In genomic region chr14:68377459-68377858, GRCh38 we compare ENCODE assay signal across 9 cellular contexts.
A peak's percentile ranks its signal among the peaks of the same experiment; 100 is the strongest.
DNase-seq lines count a peak whose midpoint lies in the region; ATAC-seq and TF ChIP-seq lines count a peak whose summit lies in the region.
"Had no signal": no experiment of that assay in that cellular context is flagged by ENCODE, and none has a peak within 500 bp of the region (broad histone marks: within the 10 kb centered on the region; RNA-seq: fewer than 3 reads in every experiment).

No MANE protein-coding gene starts in this region.

- H3K4me3 ChIP-seq in body of pancreas (no peak overlapping the region), right lobe of liver (no peak overlapping the region), testis (no peak overlapping the region)

- H3K9me3 ChIP-seq in body of pancreas = no peaks in the 10 kb centered on the region
- no peaks in the 10 kb centered on the region for H3K9me3 ChIP-seq in right lobe of liver
- no peaks in the 10 kb centered on the region for H3K9me3 ChIP-seq in testis

- DNase-seq in DMS 273 (lab: John Stamatoyannopoulos, UW; ENCODE audit: unreplicated experiment) (peak; percentile 54), DMS 273 treated with DMSO at 0.1 percent for 48 hours (lab: John Stamatoyannopoulos, UW) (no peak), body of pancreas (peak in 1 of 4 donors; percentile 71), right lobe of liver (peak; percentile 41 to 60 (median 52)), testis (peak; percentile 78), NCI-H1436 (lab: John Stamatoyannopoulos, UW) (no peak), COR-L47 (lab: John Stamatoyannopoulos, UW) (no peak)

- H3K4me1 ChIP-seq in body of pancreas = no peaks in the 10 kb centered on the region
- no peaks in the 10 kb centered on the region for H3K4me1 ChIP-seq in right lobe of liver
- H3K4me1 ChIP-seq in testis = peaks cover 11% of the 10 kb centered on the region

- TF ChIP-seq CTCF in body of pancreas (IDR thresholded peaks at IDR 0.05) (no peak), right lobe of liver (IDR thresholded peaks at IDR 0.05) (no peak), testis (IDR thresholded peaks at IDR 0.05) (no peak)

- 62 to 75% methylated on average over 8 of the region's 8 CpGs for WGBS in body of pancreas, 2 donors
- WGBS in right lobe of liver (ENCODE audit: insufficient coverage, low coverage, low lambda C conversion rate, missing lambda C conversion rate) = 48% methylated on average over 8 of the region's 8 CpGs
- 27 to 45% methylated on average over 8 of the region's 8 CpGs for WGBS in testis, 2 donors

- TF ChIP-seq POLR2A in body of pancreas (IDR thresholded peaks at IDR 0.05) (peak in 1 of 3 donors; percentile 34), right lobe of liver (IDR thresholded peaks at IDR 0.05) (peak; percentile 25), testis (IDR thresholded peaks at IDR 0.05) (no peak)

- H3K36me3 ChIP-seq in body of pancreas (replicated peaks in 1 of 2; ENCODE audit: insufficient read depth in 1 of 2, low read depth in 2 of 2) (no peaks in the 10 kb centered on the region), right lobe of liver (no peaks in the 10 kb centered on the region), testis (ENCODE audit: low read depth, missing control alignments) (no peaks in the 10 kb centered on the region)

- intact Hi-C loops in body of pancreas (cut with DNase I) (no loop called here), right lobe of liver (cut with DNase I) (no loop called here), testis (cut with DNase I; ENCODE audit: low total_unique reads) (no loop called here)

- H3K27me3 ChIP-seq in body of pancreas (no peaks in the 10 kb centered on the region), right lobe of liver (no peaks in the 10 kb centered on the region), testis (no peaks in the 10 kb centered on the region)

- peak overlapping the region in 2 of 4 donors; percentile 18 to 62 for H3K27ac ChIP-seq in body of pancreas
- H3K27ac ChIP-seq in right lobe of liver = peak overlapping the region; percentile 3 to 44 (median 19)
- H3K27ac ChIP-seq in testis = peak overlapping the region; percentile 66 to 72
- H3K27ac ChIP-seq: 22Rv1 had no signal

- ATAC-seq in body of pancreas (peak; percentile 41), right lobe of liver (peak; percentile 63 to 84 (median 74)), HG02970 (IDR thresholded peaks at IDR 0.05; ENCODE audit: low FRiP score, unreplicated experiment) (no peak)

Comparison
In these comparisons a context has a peak if more than half of its experiments do, and no peak if none do; other contexts are left out.
1. DNase-seq: peak in DMS 273 (single experiment), right lobe of liver (3 of 3) and testis (single experiment); none in DMS 273 treated with DMSO at 0.1 percent for 48 hours (single experiment), NCI-H1436 (single experiment) and COR-L47 (single experiment).